Comparison of ENCODE assay signal across 2 cellular contexts in genomic region chr4:1885414-1885813, GRCh38.
TF ChIP-seq lines count a peak whose summit lies in the region.

No MANE protein-coding gene starts in this region.

TF ChIP-seq in SK-N-SH treated with all-trans-retinoic acid at 6 μM for 48 hours, 23 proteins besides CTCF, POLR2A, EP300 and RAD21:
- no peak for TF ChIP-seq ISL1 (CRISPR knock-in tag; IDR thresholded peaks at IDR 0.05)
- TF ChIP-seq PATZ1 (CRISPR knock-in tag; IDR thresholded peaks at IDR 0.05; ENCODE audit: borderline replicate concordance) = no peak
- TF ChIP-seq ZNF565 (CRISPR knock-in tag; conservative IDR thresholded peaks at IDR 0.05; ENCODE audit: low read depth) = no peak
- no peak for TF ChIP-seq GLIS3 (CRISPR knock-in tag; IDR thresholded peaks at IDR 0.05)
- no peak for TF ChIP-seq CREB5 (CRISPR knock-in tag; IDR thresholded peaks at IDR 0.05; ENCODE audit: low read depth)
- no peak for TF ChIP-seq ZFP30 (CRISPR knock-in tag; IDR thresholded peaks at IDR 0.05)
- TF ChIP-seq RARB (CRISPR knock-in tag; IDR thresholded peaks at IDR 0.05) = no peak
- no peak for TF ChIP-seq SNAI2 (CRISPR knock-in tag; IDR thresholded peaks at IDR 0.05)
- TF ChIP-seq ZFP3 (CRISPR knock-in tag; IDR thresholded peaks at IDR 0.05) = no peak
- TF ChIP-seq TCF4 (CRISPR knock-in tag; IDR thresholded peaks at IDR 0.05; ENCODE audit: borderline replicate concordance) = no peak
- TF ChIP-seq CSRNP3 (CRISPR knock-in tag; IDR thresholded peaks at IDR 0.05) = no peak
- TF ChIP-seq ZC3H10 (CRISPR knock-in tag; IDR thresholded peaks at IDR 0.05) = no peak
- TF ChIP-seq ZNF8 (CRISPR knock-in tag; IDR thresholded peaks at IDR 0.05) = no peak
- no peak for TF ChIP-seq BACH2 (CRISPR knock-in tag; IDR thresholded peaks at IDR 0.05; ENCODE audit: borderline replicate concordance)
- TF ChIP-seq ARNTL (CRISPR knock-in tag; IDR thresholded peaks at IDR 0.05; ENCODE audit: borderline replicate concordance, low read depth) = no peak
- no peak for TF ChIP-seq PPARA (CRISPR knock-in tag; IDR thresholded peaks at IDR 0.05; ENCODE audit: borderline replicate concordance)

TF ChIP-seq in SK-N-SH, 30 proteins besides CTCF, POLR2A, EP300 and RAD21:
- TF ChIP-seq NRF1 (IDR thresholded peaks at IDR 0.05; ENCODE audit: low read depth, low read length) = no peak
- TF ChIP-seq FOXM1 (IDR thresholded peaks at IDR 0.05; ENCODE audit: low read depth) = no peak
- TF ChIP-seq TAF1 (IDR thresholded peaks at IDR 0.05; ENCODE audit: borderline replicate concordance, low read depth, low read length) = no peak
- no peak for TF ChIP-seq MXI1 (IDR thresholded peaks at IDR 0.05; ENCODE audit: low read depth, low read length)
- TF ChIP-seq TCF12 (IDR thresholded peaks at IDR 0.05) = no peak
- TF ChIP-seq FOXJ3 (CRISPR knock-in tag; IDR thresholded peaks at IDR 0.05) = no peak
- no peak for TF ChIP-seq USF2 (IDR thresholded peaks at IDR 0.05; ENCODE audit: borderline replicate concordance, low read depth, low read length)
- TF ChIP-seq IRF3 (IDR thresholded peaks at IDR 0.05; ENCODE audit: low read depth, low read length) = no peak
- no peak for TF ChIP-seq RFX5 (IDR thresholded peaks at IDR 0.05; ENCODE audit: low read length)
- no peak for TF ChIP-seq YY1 (IDR thresholded peaks at IDR 0.05; ENCODE audit: low read depth)
- TF ChIP-seq MAX (IDR thresholded peaks at IDR 0.05; ENCODE audit: low read depth) = no peak
